Comparison of ENCODE assay signal across 12 cellular contexts in the genomic region with DNA sequence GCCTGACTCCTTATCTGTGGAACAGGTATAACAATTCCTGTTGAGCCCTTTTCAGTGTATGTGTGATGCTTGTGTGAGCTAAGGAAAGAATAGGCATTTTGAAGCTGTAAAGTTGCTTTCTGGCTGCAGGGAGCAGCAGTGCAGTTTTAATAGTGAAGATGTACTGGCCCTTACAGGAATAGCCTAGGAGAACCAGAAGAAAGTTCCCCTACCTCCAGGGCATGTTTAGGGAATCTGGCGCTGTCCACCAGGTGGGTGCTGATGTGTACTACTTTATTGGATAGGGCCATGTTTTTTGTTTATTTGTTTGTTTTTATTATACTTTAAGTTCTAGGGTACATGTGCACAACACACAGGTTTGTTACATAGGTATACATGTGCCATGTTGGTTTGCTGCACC. TPM values are rescaled to one million over a fixed set of nuclear protein-coding genes. Genes with fewer than 3 reads are reported as not detected.
DNase-seq lines count a peak whose midpoint lies in the region; ATAC-seq, FAIRE-seq and TF ChIP-seq lines count a peak whose summit lies in the region.
"Had no signal": no experiment of that assay in that cellular context is flagged by ENCODE, and none has a peak within 500 bp of the region (broad histone marks: within the 10 kb centered on the region; RNA-seq: fewer than 3 reads in every experiment).

No MANE protein-coding gene starts in this region.

- H3K9me3 ChIP-seq in K562 (replicated peaks; ENCODE audit: control insufficient read depth, insufficient read depth, low read depth, low read length), result no peaks in the 10 kb centered on the region

- peak; percentile 10 for ATAC-seq in HG03432 (IDR thresholded peaks at IDR 0.05; ENCODE audit: unreplicated experiment)
- ATAC-seq in K562, result no peak
- no peak for ATAC-seq in GM18873 (IDR thresholded peaks at IDR 0.05; ENCODE audit: low FRiP score, unreplicated experiment)
- no peak for ATAC-seq in GM18520 (IDR thresholded peaks at IDR 0.05; ENCODE audit: unreplicated experiment)

- H3K4me1 ChIP-seq in K562 (replicated peaks in 1 of 2; ENCODE audit: control insufficient read depth in 2 of 2, insufficient read depth in 2 of 2, low read length in 2 of 2), result no peaks in the 10 kb centered on the region

- no peaks in the 10 kb centered on the region for H3K79me2 ChIP-seq in K562 (ENCODE audit: control insufficient read depth, insufficient read depth, low read length)

- no peak for TF ChIP-seq EP300 in K562 (IDR thresholded peaks at IDR 0.05; ENCODE audit: low read length)

- no peak overlapping the region for H3K27ac ChIP-seq in K562 (ENCODE audit: extremely low read depth, low read depth, low read length)

- no peak overlapping the region for H3K4me2 ChIP-seq in K562 (ENCODE audit: insufficient read depth, low read length)

- BruUV-seq in K562 (replicated peaks; lab: Mats Ljungman, UMichigan), result no TSS peak

- H3K27me3 ChIP-seq in K562 (ENCODE audit: control insufficient read depth in 2 of 2, insufficient read depth in 2 of 2, low read length in 2 of 2), result peaks cover 0 to 3% of the 10 kb centered on the region in 2 experiments; a peak in 2 of 5 replicates

- CTCF ChIA-PET in K562 (lab: Yijun Ruan, JAX; ENCODE audit: low intra/inter-chr PET ratio), result no interaction called here

- TF ChIP-seq CTCF in K562 (IDR thresholded peaks at IDR 0.05 in 2 of 3, conservative IDR thresholded peaks at IDR 0.05 in 1 of 3; ENCODE audit: insufficient read depth in 2 of 3, low read depth in 1 of 3, low read length in 3 of 3), result no peak

- WGBS in K562 (ENCODE audit: insufficient coverage, low coverage, missing lambda C conversion rate), result 6% methylated on average over 1 of the region's 1 CpG

- in situ Hi-C loops in K562 (cut with MboI), result no loop called here

- H3K9ac ChIP-seq in K562 (ENCODE audit: insufficient read depth in 1 of 2, low read depth in 2 of 2, low read length in 2 of 2), result no peak overlapping the region

- H3K36me3 ChIP-seq in K562 (ENCODE audit: control insufficient read depth, insufficient read depth, low read length), result no peaks in the 10 kb centered on the region

- H4K20me1 ChIP-seq in K562 (replicated peaks; ENCODE audit: control insufficient read depth, insufficient read depth, low read length), result no peaks in the 10 kb centered on the region

- H2AFZ ChIP-seq in K562 (ENCODE audit: low read depth, low read length), result no peak overlapping the region

- TF ChIP-seq RAD21 in K562 (CRISPR knock-in tag; conservative IDR thresholded peaks at IDR 0.05 in 1 of 2, IDR thresholded peaks at IDR 0.05 in 1 of 2), result no peak

- intact Hi-C loops in K562 (cut with micrococcal nuclease), result no loop called here

- POLR2A ChIA-PET in K562 (lab: Yijun Ruan, JAX), result no interaction called here

- TF ChIP-seq POLR2A in K562 (conservative IDR thresholded peaks at IDR 0.05), result no peak

- no peak for FAIRE-seq in K562 (lab: Jason Lieb, UNC)

- no peaks in the 10 kb centered on the region for H3K9me1 ChIP-seq in K562 (ENCODE audit: control insufficient read depth, insufficient read depth, low read length)

- no peak overlapping the region for H3K4me3 ChIP-seq in K562

- DNase-seq in EH (ENCODE audit: low read depth) (peak; percentile 44), K562 (ENCODE audit: extremely low read depth in 1 of 4, low spot score in 3 of 4) (no peak), myocyte (ENCODE audit: low read depth) (peak; percentile 41), NCI-H2227 treated with DMSO at 0.1 percent for 48 hours (lab: John Stamatoyannopoulos, UW) (no peak), SKM-1 (lab: John Stamatoyannopoulos, UW; ENCODE audit: unreplicated experiment) (no peak)
- DNase-seq: DMS153; head of caudate nucleus; NCI-H2081 treated with DMSO at 0.1 percent for 48 hours; stimulated activated naive CD4-positive, alpha-beta T cell had no signal

TF ChIP-seq in K562, 482 proteins besides CTCF, POLR2A, EP300 and RAD21:
- TF ChIP-seq EHMT2 (IDR thresholded peaks at IDR 0.05) (peak; percentile 63; the same call in 1 of the 2 replicates), NFYB (IDR thresholded peaks at IDR 0.05; ENCODE audit: extremely low read depth, insufficient read length) (no peak)
- TF ChIP-seq, protein P1, sequence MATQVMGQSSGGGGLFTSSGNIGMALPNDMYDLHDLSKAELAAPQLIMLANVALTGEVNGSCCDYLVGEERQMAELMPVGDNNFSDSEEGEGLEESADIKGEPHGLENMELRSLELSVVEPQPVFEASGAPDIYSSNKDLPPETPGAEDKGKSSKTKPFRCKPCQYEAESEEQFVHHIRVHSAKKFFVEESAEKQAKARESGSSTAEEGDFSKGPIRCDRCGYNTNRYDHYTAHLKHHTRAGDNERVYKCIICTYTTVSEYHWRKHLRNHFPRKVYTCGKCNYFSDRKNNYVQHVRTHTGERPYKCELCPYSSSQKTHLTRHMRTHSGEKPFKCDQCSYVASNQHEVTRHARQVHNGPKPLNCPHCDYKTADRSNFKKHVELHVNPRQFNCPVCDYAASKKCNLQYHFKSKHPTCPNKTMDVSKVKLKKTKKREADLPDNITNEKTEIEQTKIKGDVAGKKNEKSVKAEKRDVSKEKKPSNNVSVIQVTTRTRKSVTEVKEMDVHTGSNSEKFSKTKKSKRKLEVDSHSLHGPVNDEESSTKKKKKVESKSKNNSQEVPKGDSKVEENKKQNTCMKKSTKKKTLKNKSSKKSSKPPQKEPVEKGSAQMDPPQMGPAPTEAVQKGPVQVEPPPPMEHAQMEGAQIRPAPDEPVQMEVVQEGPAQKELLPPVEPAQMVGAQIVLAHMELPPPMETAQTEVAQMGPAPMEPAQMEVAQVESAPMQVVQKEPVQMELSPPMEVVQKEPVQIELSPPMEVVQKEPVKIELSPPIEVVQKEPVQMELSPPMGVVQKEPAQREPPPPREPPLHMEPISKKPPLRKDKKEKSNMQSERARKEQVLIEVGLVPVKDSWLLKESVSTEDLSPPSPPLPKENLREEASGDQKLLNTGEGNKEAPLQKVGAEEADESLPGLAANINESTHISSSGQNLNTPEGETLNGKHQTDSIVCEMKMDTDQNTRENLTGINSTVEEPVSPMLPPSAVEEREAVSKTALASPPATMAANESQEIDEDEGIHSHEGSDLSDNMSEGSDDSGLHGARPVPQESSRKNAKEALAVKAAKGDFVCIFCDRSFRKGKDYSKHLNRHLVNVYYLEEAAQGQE (CRISPR knock-in tag; IDR thresholded peaks at IDR 0.05; ENCODE audit: low read depth), result 0 out of 2 replicates have a peak, but pooled peaks have one; percentile 54
- TF ChIP-seq, protein P2, sequence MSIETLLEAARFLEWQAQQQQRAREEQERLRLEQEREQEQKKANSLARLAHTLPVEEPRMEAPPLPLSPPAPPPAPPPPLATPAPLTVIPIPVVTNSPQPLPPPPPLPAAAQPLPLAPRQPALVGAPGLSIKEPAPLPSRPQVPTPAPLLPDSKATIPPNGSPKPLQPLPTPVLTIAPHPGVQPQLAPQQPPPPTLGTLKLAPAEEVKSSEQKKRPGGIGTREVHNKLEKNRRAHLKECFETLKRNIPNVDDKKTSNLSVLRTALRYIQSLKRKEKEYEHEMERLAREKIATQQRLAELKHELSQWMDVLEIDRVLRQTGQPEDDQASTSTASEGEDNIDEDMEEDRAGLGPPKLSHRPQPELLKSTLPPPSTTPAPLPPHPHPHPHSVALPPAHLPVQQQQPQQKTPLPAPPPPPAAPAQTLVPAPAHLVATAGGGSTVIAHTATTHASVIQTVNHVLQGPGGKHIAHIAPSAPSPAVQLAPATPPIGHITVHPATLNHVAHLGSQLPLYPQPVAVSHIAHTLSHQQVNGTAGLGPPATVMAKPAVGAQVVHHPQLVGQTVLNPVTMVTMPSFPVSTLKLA (conservative IDR thresholded peaks at IDR 0.05), result no peak

RNA-seq across cellular contexts. Expression of a gene that starts 11.5 kb away (rescaled TPM):
- 1.2 and 2.3 TPM in 2 replicates for total RNA-seq in K562 (2011; cell fraction: chromatin; rRNA removed; ENCODE audit: low replicate concordance)
- 0.83 and 1.1 TPM in 2 replicates for total RNA-seq in K562 (2011; cell fraction: nucleolus; rRNA removed)
- total RNA-seq in K562 (2011; cell fraction: nucleoplasm; rRNA removed), result 1.3 and 2.4 TPM in 2 replicates
- total RNA-seq in K562 (2014; rRNA removed) (0.57 and 2.4 TPM in 2 replicates), K562 (2014; rRNA removed; fragmentation: Illumina TruSeq; extraction: Trizol) (1.5 and 2.6 TPM in 2 replicates), K562 (2015; rRNA removed; fragmentation: Illumina TruSeq; extraction: Trizol) (0.54 and 0.64 TPM in 2 replicates), K562 (2021) (0.64 and 2.1 TPM in 2 replicates), myocyte (10.5 and 14.4 TPM in 2 replicates)
- polyA plus RNA-seq in K562 (2011; rRNA removed) (0.40 and 0.45 TPM in 2 replicates), K562 (2014; fragmentation: Illumina TruSeq; extraction: Trizol) (1.0 and 1.1 TPM in 2 replicates), K562 (2014; fragmentation: Nextera tagmentation; extraction: Ambion mirVana) (under 1 TPM; 0.14 to 0.24 TPM), K562 (2014; rRNA removed) (1.1 and 4.4 TPM in 2 replicates)
- 0.21 and 0.40 TPM in 2 replicates for polyA plus RNA-seq in K562 (2011; cell fraction: cytosol; rRNA removed)
- 0.65 and 1.0 TPM in 2 replicates for polyA plus RNA-seq in K562 (2011; cell fraction: nucleus; rRNA removed)
- polyA plus RNA-seq in K562 (2012), result 0.83 and 2.1 TPM in 2 replicates
- 0.24 and 0.25 TPM in 2 replicates for polyA minus RNA-seq in K562 (2011; rRNA and poly(A)+ RNA removed)
- polyA minus RNA-seq in K562 (2011; cell fraction: cytosol; rRNA and poly(A)+ RNA removed), result not detected in 2 replicates
- polyA minus RNA-seq in K562 (2011; cell fraction: nucleus; rRNA and poly(A)+ RNA removed), result 0.54 and 0.89 TPM in 2 replicates
- polyA plus RNA-seq in myocyte (2012), result 13.0 TPM

Comparison
In these comparisons a context has a peak if more than half of its experiments do, and no peak if none do; other contexts are left out.
1. DNase-seq: peak in EH (single experiment) and myocyte (single experiment); none in K562 (0 of 4), NCI-H2227 treated with DMSO at 0.1 percent for 48 hours (single experiment) and SKM-1 (single experiment).